8 cellular contexts compared by ENCODE assay signal in the genomic region with DNA sequence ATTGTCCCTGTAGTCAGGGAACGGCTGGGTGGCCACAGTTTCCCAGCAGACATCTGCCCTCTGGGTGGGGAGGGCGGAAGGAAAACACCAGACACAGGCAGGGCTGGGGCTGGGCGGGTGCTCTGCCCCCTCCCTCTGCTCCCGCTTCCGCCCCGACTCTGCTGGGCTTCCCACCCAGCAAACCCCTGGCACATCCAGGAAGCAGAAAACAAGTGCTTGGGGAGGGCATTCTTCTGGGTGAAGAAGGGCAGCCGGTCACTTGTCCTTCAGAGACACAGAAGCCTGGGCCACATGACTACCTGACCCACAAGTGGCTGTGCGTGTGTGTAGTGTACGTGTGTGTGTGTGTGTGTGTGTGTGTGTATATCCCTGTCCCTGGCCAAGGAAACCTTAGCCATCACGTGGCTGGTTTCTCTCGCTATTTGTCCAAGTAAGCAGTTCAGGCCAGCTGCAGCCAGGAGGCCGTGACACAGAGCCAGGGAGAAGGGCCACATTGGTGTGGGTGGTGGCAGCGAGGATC.
A peak's percentile ranks its signal among the peaks of the same experiment; 100 is the strongest.
DNase-seq lines count a peak whose midpoint lies in the region; ATAC-seq and TF ChIP-seq lines count a peak whose summit lies in the region.

No MANE protein-coding gene starts in this region.

- H3K4me1 Mint-ChIP-seq in CD8-positive, alpha-beta T cell (ENCODE audit: low read depth): peaks cover 78% of the 10 kb centered on the region
- H3K4me1 Mint-ChIP-seq in activated T-helper 17 cell treated with anti-CD3 and anti-CD28 coated beads, Interleukin-2, amount 50 U/mL, for 72 hours: peaks cover 31% of the 10 kb centered on the region

- H3K4me3 ChIP-seq in CD8-positive, alpha-beta T cell (ENCODE audit: low read depth, low read length): peak overlapping the region; percentile 28
- peak overlapping the region; percentile 32 for H3K4me3 ChIP-seq in left ventricle myocardium inferior

- intact Hi-C loops in CD8-positive, alpha-beta T cell (cut with DNase I, micrococcal nuclease): no loop called here
- intact Hi-C loops in left ventricle myocardium inferior (cut with micrococcal nuclease): loop anchor here (5.0 kb wide), 1 partner anchor 74 kb away; no protein-coding TSS in a partner anchor

- H3K4me1 ChIP-seq in CD8-positive, alpha-beta T cell (ENCODE audit: insufficient read depth, low read length): peaks cover 83% of the 10 kb centered on the region
- peaks cover 100% of the 10 kb centered on the region for H3K4me1 ChIP-seq in left ventricle myocardium inferior

- peak overlapping the region; percentile 42 for H3K4me3 Mint-ChIP-seq in CD8-positive, alpha-beta T cell
- H3K4me3 Mint-ChIP-seq in activated T-helper 17 cell treated with anti-CD3 and anti-CD28 coated beads, Interleukin-2, amount 50 U/mL, for 72 hours: peak overlapping the region; percentile 31

- H3K36me3 ChIP-seq in CD8-positive, alpha-beta T cell (ENCODE audit: insufficient read depth, low read length): no peaks in the 10 kb centered on the region
- H3K36me3 ChIP-seq in left ventricle myocardium inferior: peaks cover 16% of the 10 kb centered on the region

- peak in 1 of 7 experiments; percentile 26 for DNase-seq in CD8-positive, alpha-beta T cell
- peak; percentile 75 for DNase-seq in left ventricle myocardium inferior
- peak; percentile 73 for DNase-seq in renal cortical epithelial cell (ENCODE audit: low read depth)
- DNase-seq in Kasumi-1 (lab: John Stamatoyannopoulos, UW): no peak
- no peak for DNase-seq in dedifferentiated amniotic fluid mesenchymal stem cell (ENCODE audit: extremely low spot score)
- no peak for DNase-seq in iPS-NIHi7 (ENCODE audit: extremely low spot score)
- DNase-seq in activated T-cell treated with anti-CD3 and anti-CD28 coated beads, Interleukin-2, amount 50 U/mL, for 48 hours: no peak

- no peaks in the 10 kb centered on the region for H3K9me3 Mint-ChIP-seq in CD8-positive, alpha-beta T cell
- H3K9me3 Mint-ChIP-seq in activated T-helper 17 cell treated with anti-CD3 and anti-CD28 coated beads, Interleukin-2, amount 50 U/mL, for 72 hours: no peaks in the 10 kb centered on the region

- ATAC-seq in CD8-positive, alpha-beta T cell: peak; percentile 51
- ATAC-seq in activated T-helper 17 cell treated with anti-CD3 and anti-CD28 coated beads, Interleukin-2, amount 50 U/mL, for 72 hours (replicated peaks): peak; percentile 25

- no peaks in the 10 kb centered on the region for H3K9me3 ChIP-seq in CD8-positive, alpha-beta T cell (ENCODE audit: low read length)
- H3K9me3 ChIP-seq in left ventricle myocardium inferior (replicated peaks): no peaks in the 10 kb centered on the region

- H3K27me3 ChIP-seq in CD8-positive, alpha-beta T cell (ENCODE audit: insufficient read depth, low read length): no peaks in the 10 kb centered on the region
- H3K27me3 ChIP-seq in left ventricle myocardium inferior (ENCODE audit: low read depth): no peaks in the 10 kb centered on the region

- H3K27ac ChIP-seq in CD8-positive, alpha-beta T cell (ENCODE audit: low read depth, low read length): no peak overlapping the region
- H3K27ac ChIP-seq in left ventricle myocardium inferior (replicated peaks): peak overlapping the region; percentile 99

- TF ChIP-seq CTCF in CD8-positive, alpha-beta T cell (IDR thresholded peaks at IDR 0.05): no peak
- peak; percentile 58 for TF ChIP-seq CTCF in left ventricle myocardium inferior (IDR thresholded peaks at IDR 0.05; ENCODE audit: borderline replicate concordance)

- peaks cover 2% of the 10 kb centered on the region for H3K36me3 Mint-ChIP-seq in CD8-positive, alpha-beta T cell
- H3K36me3 Mint-ChIP-seq in activated T-helper 17 cell treated with anti-CD3 and anti-CD28 coated beads, Interleukin-2, amount 50 U/mL, for 72 hours (ENCODE audit: low read depth): peaks cover 4% of the 10 kb centered on the region

- no peaks in the 10 kb centered on the region for H3K27me3 Mint-ChIP-seq in CD8-positive, alpha-beta T cell (ENCODE audit: low read depth)
- no peaks in the 10 kb centered on the region for H3K27me3 Mint-ChIP-seq in activated T-helper 17 cell treated with anti-CD3 and anti-CD28 coated beads, Interleukin-2, amount 50 U/mL, for 72 hours

- CTCF ChIA-PET in CD8-positive, alpha-beta T cell (lab: Charles Lee): interaction anchor here (1.1 to 1.4 kb wide), 2 partner anchors 11 to 172 kb away, joined by 3 to 4 read pairs; no protein-coding TSS in a partner anchor

- POLR2A ChIA-PET in CD8-positive, alpha-beta T cell (lab: Charles Lee): no interaction called here

- H3K27ac Mint-ChIP-seq in CD8-positive, alpha-beta T cell: peak overlapping the region; percentile 73
- H3K27ac Mint-ChIP-seq in activated T-helper 17 cell treated with anti-CD3 and anti-CD28 coated beads, Interleukin-2, amount 50 U/mL, for 72 hours: peak overlapping the region; percentile 81

Comparison
In these comparisons a context has a peak if more than half of its experiments do, and no peak if none do; other contexts are left out.
1. DNase-seq: peak in left ventricle myocardium inferior (single experiment) and renal cortical epithelial cell (single experiment); none in Kasumi-1 (0 of 2), dedifferentiated amniotic fluid mesenchymal stem cell (single experiment), iPS-NIHi7 (single experiment) and activated T-cell treated with anti-CD3 and anti-CD28 coated beads, Interleukin-2, amount 50 U/mL, for 48 hours (0 of 2).